Comparison of ENCODE assay signal across 1 cellular context in the genomic region with DNA sequence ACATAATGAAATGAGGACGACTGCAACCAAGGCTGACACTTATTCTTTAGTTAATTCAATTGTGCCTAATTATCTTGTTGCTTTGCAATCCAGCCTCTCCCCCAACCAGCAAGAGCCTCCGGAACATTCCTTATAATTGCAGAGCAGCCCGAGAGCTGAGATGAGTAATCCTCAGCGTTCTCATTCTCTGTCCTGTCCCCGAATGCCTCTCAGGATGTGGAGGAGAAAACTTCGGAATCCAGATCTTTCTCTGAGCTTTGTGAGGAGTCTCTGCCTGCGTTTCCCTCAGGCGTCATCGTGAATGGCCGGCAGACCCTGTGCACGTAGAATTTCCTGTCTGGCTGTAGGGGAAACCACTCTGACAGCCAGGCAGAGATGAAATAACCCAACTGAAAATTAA.
TF ChIP-seq lines count a peak whose summit lies in the region.

No MANE protein-coding gene starts in this region.

TF ChIP-seq in HepG2, 621 proteins besides CTCF, POLR2A, EP300 and RAD21 (continued from another document):
- TF ChIP-seq MLXIP (CRISPR knock-in tag; IDR thresholded peaks at IDR 0.05; ENCODE audit: borderline replicate concordance) = no peak
- no peak for TF ChIP-seq NCOA5 (CRISPR knock-in tag; IDR thresholded peaks at IDR 0.05)
- TF ChIP-seq RORA (CRISPR knock-in tag; IDR thresholded peaks at IDR 0.05) = no peak
